2 cellular contexts compared by ENCODE assay signal in genomic region chr1:12593621-12594066, GRCh38.
TF ChIP-seq lines count a peak whose summit lies in the region.

No MANE protein-coding gene starts in this region.

TF ChIP-seq in Ishikawa, 13 proteins besides CTCF, POLR2A, EP300 and RAD21 (continued from another document):
- no peak for TF ChIP-seq YY1 (IDR thresholded peaks at IDR 0.05; ENCODE audit: low read depth)
- no peak for TF ChIP-seq MAX (IDR thresholded peaks at IDR 0.05)
- TF ChIP-seq USF1 (IDR thresholded peaks at IDR 0.05): no peak
- TF ChIP-seq CEBPB (IDR thresholded peaks at IDR 0.05): peak; percentile 77
- TF ChIP-seq FOXM1 (IDR thresholded peaks at IDR 0.05; ENCODE audit: borderline replicate concordance, low read depth): no peak

TF ChIP-seq in liver, 16 proteins besides CTCF, POLR2A, EP300 and RAD21 (continued from another document):
- TF ChIP-seq REST (IDR thresholded peaks at IDR 0.05) (peak; percentile 45), NR2F2 (IDR thresholded peaks at IDR 0.05) (peak; percentile 51)
